In genomic region chr20:32460683-32461320, GRCh38 we compare ENCODE assay signal across 1 cellular context.
TF ChIP-seq lines count a peak whose summit lies in the region.

No MANE protein-coding gene starts in this region.

TF ChIP-seq in SK-N-SH, 30 proteins besides CTCF, POLR2A, EP300 and RAD21 (continued from another document):
- TF ChIP-seq SIN3A (IDR thresholded peaks at IDR 0.05; ENCODE audit: borderline replicate concordance, low read depth, low read length) (no peak), CHD2 (IDR thresholded peaks at IDR 0.05; ENCODE audit: low read length, partially characterized antibody) (no peak), JUND (IDR thresholded peaks at IDR 0.05) (no peak), GATA2 (CRISPR knock-in tag; IDR thresholded peaks at IDR 0.05) (no peak), TCF12 (IDR thresholded peaks at IDR 0.05) (no peak), MEF2A (IDR thresholded peaks at IDR 0.05; ENCODE audit: borderline replicate concordance, low read depth) (no peak), FOXJ3 (CRISPR knock-in tag; IDR thresholded peaks at IDR 0.05) (no peak)
- TF ChIP-seq, protein P1, sequence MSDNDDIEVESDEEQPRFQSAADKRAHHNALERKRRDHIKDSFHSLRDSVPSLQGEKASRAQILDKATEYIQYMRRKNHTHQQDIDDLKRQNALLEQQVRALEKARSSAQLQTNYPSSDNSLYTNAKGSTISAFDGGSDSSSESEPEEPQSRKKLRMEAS (IDR thresholded peaks at IDR 0.05; ENCODE audit: low read depth): no peak
